6 cellular contexts compared by ENCODE assay signal in genomic region chr6:163133691-163134090, GRCh38.
"Had no signal": no experiment of that assay in that cellular context is flagged by ENCODE, and none has a peak within 500 bp of the region (broad histone marks: within the 10 kb centered on the region; RNA-seq: fewer than 3 reads in every experiment).

No MANE protein-coding gene starts in this region.

- H3K4me3 Mint-ChIP-seq: IgD-negative memory B cell had no signal

- H3K27ac ChIP-seq: HL-60, KMS-11 had no signal

- H3K36me3 Mint-ChIP-seq: IgD-negative memory B cell had no signal

- H3K27ac Mint-ChIP-seq: IgD-negative memory B cell had no signal

- H3K4me1 Mint-ChIP-seq: IgD-negative memory B cell had no signal

- H3K4me2 ChIP-seq: KMS-11 had no signal

- H3K9ac ChIP-seq: KMS-11 had no signal

- DNase-seq: KBM-7, KG1 had no signal

- FAIRE-seq: HTR-8/SVneo had no signal
